22 cellular contexts compared by ENCODE assay signal in genomic region chr22:30439836-30440235, GRCh38. TPM values are rescaled to one million over a fixed set of nuclear protein-coding genes. Genes with fewer than 3 reads are reported as not detected.
A peak's percentile ranks its signal among the peaks of the same experiment; 100 is the strongest.
DNase-seq lines count a peak whose midpoint lies in the region; ATAC-seq, FAIRE-seq and TF ChIP-seq lines count a peak whose summit lies in the region.
"Had no signal": no experiment of that assay in that cellular context is flagged by ENCODE, and none has a peak within 500 bp of the region (broad histone marks: within the 10 kb centered on the region; RNA-seq: fewer than 3 reads in every experiment).

No MANE protein-coding gene starts in this region.

- no peak overlapping the region for H3K4me3 ChIP-seq in A673 (ENCODE audit: low read depth, low read length, poor library complexity, severe bottlenecking)
- no peak overlapping the region for H3K4me3 ChIP-seq in neuronal stem cell (ENCODE audit: low read length in 2 of 2)
- H3K4me3 ChIP-seq: BLaER1 treated with 17β-estradiol and CSF1 and Interleukin-3, amounts not matched to agents 10 nM and 100 nM; GM12878; GM23338; HAP-1 had no signal

- TF ChIP-seq CTCF in A673 (conservative IDR thresholded peaks at IDR 0.05; ENCODE audit: low read depth, low read length), result no peak

- no CpG with 5 or more reads among the region's 11 CpGs for WGBS in neuronal stem cell (ENCODE audit: extremely low coverage in 2 of 2, insufficient read length in 2 of 2, insufficient replicate concordance in 1 of 2), 2 donors

- peak; percentile 78 for ATAC-seq in esophagus mucosa
- ATAC-seq: GM12878, GM23338, HepG2 had no signal

- no peak overlapping the region for H2BK12ac ChIP-seq in neuronal stem cell (ENCODE audit: low read length)

- no peak overlapping the region for H2BK120ac ChIP-seq in neuronal stem cell (ENCODE audit: low read depth, low read length)

- no peak for DNase-seq in A673 (ENCODE audit: low spot score)
- peak; percentile 44 for DNase-seq in RPMI8226
- no peak for DNase-seq in neuronal stem cell (ENCODE audit: low spot score)
- DNase-seq in activated naive CD4-positive, alpha-beta T cell treated with anti-CD3 and anti-CD28 coated beads, Interleukin-2, amount 10 ng/mL, durations not matched to agents 7 days and 5 days, result no peak
- DNase-seq in DMS53 (lab: John Stamatoyannopoulos, UW), result no peak
- DNase-seq in COLO829 (ENCODE audit: low spot score), result no peak
- DNase-seq in H54 (ENCODE audit: insufficient read length, low spot score), result no peak
- DNase-seq: 8988T; ACHN; Calu3; CD4-positive, CD25-positive, alpha-beta regulatory T cell; DMS 273 treated with DMSO at 0.1 percent for 48 hours; DMS79; HFFc6 had no signal

- no peak overlapping the region for H3K27ac Mint-ChIP-seq in activated naive CD4-positive, alpha-beta T cell treated with anti-CD3 and anti-CD28 coated beads, Interleukin-2, amount 10 ng/mL, durations not matched to agents 7 days and 5 days
- H3K27ac Mint-ChIP-seq: CD4-positive, CD25-positive, alpha-beta regulatory T cell; GM23338; HFFc6 had no signal

- H2AFZ ChIP-seq in neuronal stem cell (ENCODE audit: low read length), result no peak overlapping the region
- H2AFZ ChIP-seq: GM23338 had no signal

- no peak overlapping the region for H3K4me2 ChIP-seq in neuronal stem cell (ENCODE audit: insufficient read depth, low read length, poor library complexity, severe bottlenecking)
- H3K4me2 ChIP-seq: BLaER1 treated with 17β-estradiol and CSF1 and Interleukin-3, amounts not matched to agents 10 nM and 100 nM; GM23338 had no signal

- H3K14ac ChIP-seq in neuronal stem cell (ENCODE audit: low read length), result peak overlapping the region; percentile 47

- H3K27me3 ChIP-seq in A673 (replicated peaks; ENCODE audit: insufficient read depth, low read depth, low read length, poor library complexity) (no peaks in the 10 kb centered on the region), neuronal stem cell (ENCODE audit: control insufficient read depth in 3 of 3, insufficient read depth in 3 of 3, low read depth in 1 of 3, low read length in 3 of 3) (peaks cover 0 to 8% (median 0%) of the 10 kb centered on the region in 3 experiments)

- H3K9me3 Mint-ChIP-seq in activated naive CD4-positive, alpha-beta T cell treated with anti-CD3 and anti-CD28 coated beads, Interleukin-2, amount 10 ng/mL, durations not matched to agents 7 days and 5 days, result peaks cover 16% of the 10 kb centered on the region
- H3K9me3 Mint-ChIP-seq: HFFc6 had no signal

- no peaks in the 10 kb centered on the region for H3K36me3 ChIP-seq in A673 (ENCODE audit: insufficient read depth, low read length, poor library complexity, severe bottlenecking)
- H3K36me3 ChIP-seq in neuronal stem cell (replicated peaks in 1 of 2; ENCODE audit: control insufficient read depth in 2 of 2, insufficient read depth in 2 of 2, low read length in 2 of 2), result no peaks in the 10 kb centered on the region
- H3K36me3 ChIP-seq: BLaER1 treated with 17β-estradiol and CSF1 and Interleukin-3, amounts not matched to agents 10 nM and 100 nM; HAP-1 had no signal

- POLR2A ChIA-PET in A673 (lab: Charles Lee; ENCODE audit: low non-redundant PET), result no interaction called here

- peak overlapping the region; percentile 51 for H3K27ac ChIP-seq in A673 (ENCODE audit: low read depth, low read length, poor library complexity, severe bottlenecking)
- H3K27ac ChIP-seq in neuronal stem cell (replicated peaks; ENCODE audit: low read length), result no peak overlapping the region
- H3K27ac ChIP-seq: BLaER1 treated with 17β-estradiol and CSF1 and Interleukin-3, amounts not matched to agents 10 nM and 100 nM had no signal

- intact Hi-C loops in A673 (cut with micrococcal nuclease; ENCODE audit: unreplicated experiment), result loop anchor here (10.0 kb wide), 1 partner anchor 165 kb away; the partner anchor contains the start of gene TCN2

- peaks cover 15% of the 10 kb centered on the region for H3K36me3 Mint-ChIP-seq in activated naive CD4-positive, alpha-beta T cell treated with anti-CD3 and anti-CD28 coated beads, Interleukin-2, amount 10 ng/mL, durations not matched to agents 7 days and 5 days

- peak overlapping the region; percentile 69 for H2BK15ac ChIP-seq in neuronal stem cell (ENCODE audit: low read length)

- H2AK5ac ChIP-seq in neuronal stem cell (ENCODE audit: low read depth, low read length), result no peak overlapping the region

- peak overlapping the region; percentile 24 for H3K18ac ChIP-seq in neuronal stem cell (ENCODE audit: low read length)

- no peak overlapping the region for H4K91ac ChIP-seq in neuronal stem cell (ENCODE audit: low read depth, low read length, poor library complexity)

- no TSS peak for BruUV-seq in A673 (replicated peaks; lab: Mats Ljungman, UMichigan)

- H3K4me1 Mint-ChIP-seq in activated naive CD4-positive, alpha-beta T cell treated with anti-CD3 and anti-CD28 coated beads, Interleukin-2, amount 10 ng/mL, durations not matched to agents 7 days and 5 days, result peaks cover 44% of the 10 kb centered on the region

- no peak for TF ChIP-seq POLR2A in H54 (IDR thresholded peaks at IDR 0.05; ENCODE audit: low read depth, low read length)

- no peak for FAIRE-seq in H54 (lab: Jason Lieb, UNC)
- FAIRE-seq: GM12878, HepG2, HTR-8/SVneo had no signal

- CTCF ChIA-PET in A673 (lab: Charles Lee), result interaction anchor here (1.0 kb wide), 1 partner anchor 14 kb away, joined by 5 read pairs; the partner anchor contains the start of gene MTFP1
- CTCF ChIA-PET in activated naive CD4-positive, alpha-beta T cell treated with anti-CD3 and anti-CD28 coated beads, Interleukin-2, amount 10 ng/mL, durations not matched to agents 7 days and 5 days (lab: Charles Lee), result no interaction called here

- H2BK5ac ChIP-seq in neuronal stem cell (ENCODE audit: low read length), result peak overlapping the region; percentile 5

- H3K27me3 Mint-ChIP-seq in activated naive CD4-positive, alpha-beta T cell treated with anti-CD3 and anti-CD28 coated beads, Interleukin-2, amount 10 ng/mL, durations not matched to agents 7 days and 5 days, result peaks cover 63% of the 10 kb centered on the region

- no peak overlapping the region for H3K9ac ChIP-seq in neuronal stem cell (ENCODE audit: low read depth, low read length, poor library complexity)
- H3K9ac ChIP-seq: BLaER1 treated with 17β-estradiol and CSF1 and Interleukin-3, amounts not matched to agents 10 nM and 100 nM had no signal

- no peak overlapping the region for H3K23ac ChIP-seq in neuronal stem cell (ENCODE audit: low read depth, low read length, poor library complexity)

- no peak overlapping the region for H3K4ac ChIP-seq in neuronal stem cell (ENCODE audit: low read length)

- H3K4me1 ChIP-seq in A673 (ENCODE audit: insufficient read depth, low read length, poor library complexity, severe bottlenecking), result peaks cover 46% of the 10 kb centered on the region
- H3K4me1 ChIP-seq in neuronal stem cell (ENCODE audit: control insufficient read depth in 2 of 2, insufficient read depth in 1 of 2, low read depth in 1 of 2, low read length in 2 of 2), result peaks cover 2 to 4% of the 10 kb centered on the region in 2 donors

- no peak overlapping the region for H3K4me3 Mint-ChIP-seq in activated naive CD4-positive, alpha-beta T cell treated with anti-CD3 and anti-CD28 coated beads, Interleukin-2, amount 10 ng/mL, durations not matched to agents 7 days and 5 days
- H3K4me3 Mint-ChIP-seq: CD4-positive, CD25-positive, alpha-beta regulatory T cell; GM23338; HFFc6 had no signal

- no peak overlapping the region for H4K8ac ChIP-seq in neuronal stem cell (ENCODE audit: low read depth, low read length)

- H3K9me3 ChIP-seq in A673 (ENCODE audit: low read depth, low read length, poor library complexity, severe bottlenecking) (no peaks in the 10 kb centered on the region), neuronal stem cell (replicated peaks in 1 of 2; ENCODE audit: control insufficient read depth in 2 of 2, insufficient read depth in 1 of 2, low read depth in 1 of 2, low read length in 2 of 2) (peaks cover 0 to 2% of the 10 kb centered on the region in 2 donors)
- H3K9me3 ChIP-seq: HAP-1 had no signal

- no peaks in the 10 kb centered on the region for H3K79me1 ChIP-seq in neuronal stem cell (ENCODE audit: low read depth, low read length)

RNA-seq across cellular contexts. Expression of gene MTFP1, which starts 14.3 kb away (rescaled TPM):
- total RNA-seq in A673 (2021) (82.6 and 86.9 TPM in 2 replicates), esophagus mucosa (14.1 TPM)
- 14.0 TPM for polyA plus RNA-seq in neuronal stem cell (2013, experiment 1 of 2)
- polyA plus RNA-seq in neuronal stem cell (2013, experiment 2 of 2), result 14.3 TPM

RNA-seq across cellular contexts. Expression of gene SEC14L3, which starts 32.0 kb away (rescaled TPM):
- not detected in 2 replicates for total RNA-seq in A673 (2021)
- not detected for total RNA-seq in esophagus mucosa
- polyA plus RNA-seq in neuronal stem cell (2013, experiment 1 of 2), result not detected
- not detected for polyA plus RNA-seq in neuronal stem cell (2013, experiment 2 of 2)
- total RNA-seq: Calu3; CD4-positive, CD25-positive, alpha-beta regulatory T cell; G401; GM12878; GM23338; HepG2; HFFc6 had no signal
- polyA plus RNA-seq: CD4-positive, CD25-positive, alpha-beta regulatory T cell; GM23338; HepG2 had no signal

RNA-seq across cellular contexts. Expression of gene SEC14L2, which starts 43.0 kb away (rescaled TPM):
- total RNA-seq in A673 (2021), result 14.4 and 19.4 TPM in 2 replicates
- total RNA-seq in esophagus mucosa, result 19.9 TPM
- polyA plus RNA-seq in neuronal stem cell (2013, experiment 1 of 2), result 2.3 TPM
- 2.2 TPM for polyA plus RNA-seq in neuronal stem cell (2013, experiment 2 of 2)

RNA-seq across cellular contexts. Expression of gene RNF215, which starts 52.6 kb away (rescaled TPM):
- 18.9 and 22.4 TPM in 2 replicates for total RNA-seq in A673 (2021)
- 4.8 TPM for total RNA-seq in esophagus mucosa
- 9.1 TPM for polyA plus RNA-seq in neuronal stem cell (2013, experiment 1 of 2)
- polyA plus RNA-seq in neuronal stem cell (2013, experiment 2 of 2), result 9.6 TPM
